Comparison of ENCODE assay signal across 8 cellular contexts in genomic region chr6:158232445-158233213, GRCh38.
DNase-seq lines count a peak whose midpoint lies in the region; ATAC-seq, FAIRE-seq and TF ChIP-seq lines count a peak whose summit lies in the region.

No MANE protein-coding gene starts in this region.

- H3K36me3 Mint-ChIP-seq in WTC11, result peaks cover 5% of the 10 kb centered on the region
- peaks cover 14% of the 10 kb centered on the region for H3K36me3 Mint-ChIP-seq in central memory CD8-positive, alpha-beta T cell (ENCODE audit: insufficient read depth)

- no peaks in the 10 kb centered on the region for H3K36me3 ChIP-seq in keratinocyte (ENCODE audit: control insufficient read depth in 2 of 2, extremely low read depth in 1 of 2, insufficient read depth in 2 of 2, low read length in 2 of 2)
- no peaks in the 10 kb centered on the region for H3K36me3 ChIP-seq in spleen

- H3K79me2 ChIP-seq in keratinocyte (ENCODE audit: control insufficient read depth, insufficient read depth, low read length), result peaks cover 40% of the 10 kb centered on the region

- TF ChIP-seq CTCF in GM12875 (IDR thresholded peaks at IDR 0.05; ENCODE audit: borderline replicate concordance, insufficient read depth, low read depth, low read length) (no peak), WTC11 (IDR thresholded peaks at IDR 0.05) (no peak), keratinocyte (optimal IDR thresholded peaks at IDR 0.05 in 1 of 3, IDR thresholded peaks at IDR 0.05 in 1 of 3, conservative IDR thresholded peaks at IDR 0.05 in 1 of 3; ENCODE audit: extremely low read depth in 1 of 3, insufficient read depth in 2 of 3, low read length in 3 of 3) (no peak), spleen (IDR thresholded peaks at IDR 0.05 in 8 of 11, conservative IDR thresholded peaks at IDR 0.05 in 3 of 11) (no peak)

- no peaks in the 10 kb centered on the region for H3K9me3 ChIP-seq in keratinocyte (ENCODE audit: control insufficient read depth, low read depth, low read length)
- H3K9me3 ChIP-seq in spleen, result no peaks in the 10 kb centered on the region

- no peaks in the 10 kb centered on the region; the same call in 1 of the 2 replicates for H3K9me3 Mint-ChIP-seq in WTC11
- no peaks in the 10 kb centered on the region for H3K9me3 Mint-ChIP-seq in central memory CD8-positive, alpha-beta T cell

- no peaks in the 10 kb centered on the region for H3K27me3 ChIP-seq in keratinocyte (ENCODE audit: control insufficient read depth, extremely low read depth, insufficient read depth, low read length)
- H3K27me3 ChIP-seq in spleen (replicated peaks in 1 of 7), result peaks cover 0 to 10% (median 0%) of the 10 kb centered on the region in 7 donors

- peak overlapping the region; percentile 100 for H3K4me2 ChIP-seq in keratinocyte (ENCODE audit: control insufficient read depth, extremely low read depth, insufficient read depth, low read depth, low read length)

- H3K9me1 ChIP-seq in keratinocyte (ENCODE audit: control insufficient read depth, extremely low read depth, insufficient read depth, low read length), result no peaks in the 10 kb centered on the region

- DNase-seq in NCI-H2107 (lab: John Stamatoyannopoulos, UW) (peak; percentile 63), WTC11 (ENCODE audit: low spot score) (peak; percentile 53), keratinocyte (ENCODE audit: low read depth, low spot score) (no peak), spleen (peak; percentile 88), COLO829 (ENCODE audit: low spot score) (no peak)
- peak; percentile 28 to 30 for DNase-seq in central memory CD8-positive, alpha-beta T cell (ENCODE audit: low spot score in 2 of 2)

- peak overlapping the region; percentile 81 for H2AFZ ChIP-seq in keratinocyte (ENCODE audit: control insufficient read depth, low read length)

- peak overlapping the region; percentile 83 for H3K4me3 Mint-ChIP-seq in WTC11
- H3K4me3 Mint-ChIP-seq in central memory CD8-positive, alpha-beta T cell, result peak overlapping the region; percentile 91

- peak overlapping the region; percentile 64 for H3K4me3 ChIP-seq in GM12875 (ENCODE audit: low read depth, low read length)
- peak overlapping the region; percentile 73 to 90 (median 85) for H3K4me3 ChIP-seq in keratinocyte (ENCODE audit: control insufficient read depth in 2 of 3, extremely low read depth in 1 of 3, insufficient read depth in 2 of 3, low read depth in 1 of 3, low read length in 3 of 3)
- H3K4me3 ChIP-seq in spleen, result peak overlapping the region; percentile 52 to 94 (median 77)

- peak; percentile 53 for ATAC-seq in HG02852 (IDR thresholded peaks at IDR 0.05; ENCODE audit: unreplicated experiment)
- ATAC-seq in WTC11, result peak; percentile 38
- peak; percentile 63 for ATAC-seq in central memory CD8-positive, alpha-beta T cell (replicated peaks; ENCODE audit: extremely low read depth, poor library complexity, severe bottlenecking)

- WGBS in spleen, 5 donors, result 0 to 1% (median 1%) methylated on average over 38 to 59 of the region's 59 CpGs

- H3K27ac Mint-ChIP-seq in WTC11, result no peak overlapping the region; the same call in 1 of the 2 replicates
- H3K27ac Mint-ChIP-seq in central memory CD8-positive, alpha-beta T cell (ENCODE audit: low read depth), result peak overlapping the region; percentile 93

- peaks cover 22% of the 10 kb centered on the region for H3K4me1 Mint-ChIP-seq in WTC11
- peaks cover 38% of the 10 kb centered on the region for H3K4me1 Mint-ChIP-seq in central memory CD8-positive, alpha-beta T cell

- H4K20me1 ChIP-seq in keratinocyte (ENCODE audit: control insufficient read depth, extremely low read depth, insufficient read depth, low read length), result no peaks in the 10 kb centered on the region

- dilution Hi-C loops in keratinocyte (cut with MboI; ENCODE audit: extremely low pct_ligation_motif_present, low sequenced_read_pairs), result no loop called here

- H3K4me1 ChIP-seq in keratinocyte (ENCODE audit: control insufficient read depth, extremely low read depth, insufficient read depth, low read length) (peaks cover 11% of the 10 kb centered on the region), spleen (peaks cover 15 to 57% (median 30%) of the 10 kb centered on the region in 6 donors)

- intact Hi-C loops in spleen (cut with DNase I; ENCODE audit: low total_unique reads), result no loop called here

- peaks cover 22% of the 10 kb centered on the region for H3K27me3 Mint-ChIP-seq in WTC11 (ENCODE audit: low read depth)
- H3K27me3 Mint-ChIP-seq in central memory CD8-positive, alpha-beta T cell, result no peaks in the 10 kb centered on the region

- CTCF ChIA-PET in WTC11 (lab: Charles Lee), result no interaction called here

- no peak for TF ChIP-seq POLR2A in spleen (IDR thresholded peaks at IDR 0.05)

- peak overlapping the region; percentile 86 for H3K9ac ChIP-seq in keratinocyte (ENCODE audit: control insufficient read depth, extremely low read depth, insufficient read depth, low read length)

- H3K27ac ChIP-seq in keratinocyte (ENCODE audit: control insufficient read depth, insufficient read depth, low read length) (peak overlapping the region; percentile 78), spleen (peak overlapping the region; percentile 36 to 92 (median 72))

- FAIRE-seq in keratinocyte (lab: Jason Lieb, UNC), result no peak

- POLR2A ChIA-PET in WTC11 (lab: Charles Lee), result no interaction called here

TF ChIP-seq in WTC11, 78 proteins besides CTCF, POLR2A, EP300 and RAD21 (continues in another document):
- TF ChIP-seq GABPB1 (CRISPR knock-in tag; IDR thresholded peaks at IDR 0.05) (no peak), FOXP1 (CRISPR knock-in tag; IDR thresholded peaks at IDR 0.05; ENCODE audit: borderline replicate concordance) (no peak), HMGXB4 (CRISPR knock-in tag; IDR thresholded peaks at IDR 0.05) (no peak; the same call in 1 of the 2 replicates), PRDM15 (CRISPR knock-in tag; IDR thresholded peaks at IDR 0.05) (peak; percentile 95), NFE2L1 (CRISPR knock-in tag; IDR thresholded peaks at IDR 0.05) (0 out of 2 replicates have a peak, but pooled peaks have one; percentile 22), ZNF138 (CRISPR knock-in tag; conservative IDR thresholded peaks at IDR 0.05) (no peak), ZNF263 (CRISPR knock-in tag; IDR thresholded peaks at IDR 0.05; ENCODE audit: low read depth) (no peak), FOXJ3 (CRISPR knock-in tag; IDR thresholded peaks at IDR 0.05; ENCODE audit: borderline replicate concordance) (no peak), KAT7 (CRISPR knock-in tag; IDR thresholded peaks at IDR 0.05; ENCODE audit: borderline replicate concordance) (no peak), RORB (CRISPR knock-in tag; IDR thresholded peaks at IDR 0.05) (no peak), E2F4 (CRISPR knock-in tag; IDR thresholded peaks at IDR 0.05; ENCODE audit: borderline replicate concordance, low read depth) (no peak), TEAD4 (CRISPR knock-in tag; IDR thresholded peaks at IDR 0.05) (no peak)

Comparison
In these comparisons a context has a peak if more than half of its experiments do, and no peak if none do; other contexts are left out.
1. DNase-seq: peak in NCI-H2107 (single experiment), WTC11 (single experiment), central memory CD8-positive, alpha-beta T cell (2 of 2) and spleen (single experiment); none in keratinocyte (single experiment) and COLO829 (single experiment).
2. Peak in every context shown above with its lines, with median percentiles within 50 percentile points of each other: H3K4me3 ChIP-seq and ATAC-seq.